ENCODE assay signal across 1 cellular context in the genomic region with DNA sequence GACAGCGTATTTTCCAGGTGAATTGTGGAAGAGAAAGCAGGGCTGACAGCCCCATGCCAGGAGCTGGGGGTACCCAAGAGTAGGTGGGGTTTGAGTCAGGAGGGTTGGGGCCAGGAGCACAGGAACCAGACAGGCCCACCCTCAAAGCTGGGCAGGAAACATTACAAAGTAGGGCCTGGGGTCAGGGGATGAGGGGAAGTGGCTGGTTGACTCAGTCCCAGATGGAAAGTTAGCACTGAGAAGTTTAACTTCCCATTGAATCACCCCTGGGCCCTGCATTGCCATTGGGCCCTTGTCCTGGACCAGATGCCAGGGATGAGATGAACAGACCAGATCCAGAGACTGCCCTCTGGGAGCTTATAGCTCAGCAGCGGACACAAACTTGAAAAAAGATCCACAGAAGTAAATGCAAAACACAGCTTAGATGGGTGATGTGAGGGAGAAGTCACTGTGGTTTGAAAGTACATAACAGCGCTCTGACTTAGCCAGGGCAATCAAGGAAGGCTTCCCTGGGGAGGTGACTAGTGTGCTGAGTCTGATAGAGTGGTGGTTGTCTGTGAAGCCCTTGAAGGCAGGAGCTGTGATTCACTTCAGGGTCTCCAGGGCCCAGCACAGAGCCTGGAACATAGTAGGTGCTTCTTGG.
TF ChIP-seq lines count a peak whose summit lies in the region.

No MANE protein-coding gene starts in this region.

TF ChIP-seq in H1, 55 proteins besides CTCF, POLR2A, EP300 and RAD21:
- 0 out of 2 replicates have a peak, but pooled peaks have one; percentile 9 for TF ChIP-seq POLR2AphosphoS5 (IDR thresholded peaks at IDR 0.05; ENCODE audit: low read depth, low read length)
- no peak for TF ChIP-seq TAF1 (IDR thresholded peaks at IDR 0.05; ENCODE audit: low read depth, low read length)
TF ChIP-seq in H1: peak in this region for 1.
